23 cellular contexts compared by ENCODE assay signal in the genomic region with DNA sequence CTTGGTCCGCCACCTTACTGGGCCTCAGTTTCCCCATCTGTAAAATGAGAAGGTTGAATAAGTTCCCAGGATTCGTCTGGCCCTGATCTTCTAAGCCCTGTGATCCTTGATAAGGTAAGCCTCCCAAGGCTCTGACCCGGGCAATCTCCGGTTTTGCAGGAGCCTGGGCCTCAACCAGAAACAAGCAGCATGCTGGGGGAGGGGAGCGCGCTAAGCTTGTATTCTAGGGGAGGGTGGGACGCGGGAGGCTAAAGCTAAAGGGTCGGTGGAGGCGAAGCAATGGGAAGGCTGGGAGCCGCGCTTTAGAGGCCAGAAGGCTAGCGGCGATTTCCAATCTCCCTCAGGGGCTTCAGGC. TPM values are rescaled to one million over a fixed set of nuclear protein-coding genes. Genes with fewer than 3 reads are reported as not detected.
A peak's percentile ranks its signal among the peaks of the same experiment; 100 is the strongest.
DNase-seq lines count a peak whose midpoint lies in the region; ATAC-seq and TF ChIP-seq lines count a peak whose summit lies in the region.
"Had no signal": no experiment of that assay in that cellular context is flagged by ENCODE, and none has a peak within 500 bp of the region (broad histone marks: within the 10 kb centered on the region; RNA-seq: fewer than 3 reads in every experiment).

No MANE protein-coding gene starts in this region.

- H3K27me3 Mint-ChIP-seq in brain, result peaks cover 66% of the 10 kb centered on the region
- peaks cover 63% of the 10 kb centered on the region for H3K27me3 Mint-ChIP-seq in stimulated activated memory B cell treated with anti-CD40 and anti-IgM and Interleukin-4, amounts not matched to agents 10 μg/mL and 1 μg/mL and 100 μg/mL, for 72 hours

- H3K9ac ChIP-seq in iPS-20b (ENCODE audit: low read depth, low read length) (peak overlapping the region; percentile 10; the same call in 1 of the 2 replicates), smooth muscle cell (ENCODE audit: low read depth) (no peak overlapping the region)
- H3K9ac ChIP-seq: BLaER1 treated with 17β-estradiol and CSF1 and Interleukin-3, amounts not matched to agents 10 nM and 100 nM had no signal

- DNase-seq in NCI-H2227 (lab: John Stamatoyannopoulos, UW; ENCODE audit: unreplicated experiment) (peak; percentile 50), NCI-H2227 treated with DMSO at 0.1 percent for 48 hours (lab: John Stamatoyannopoulos, UW) (no peak), smooth muscle cell (lab: John Stamatoyannopoulos, UW; ENCODE audit: unreplicated experiment) (no peak)
- no peak for DNase-seq in activated CD4-positive, CD25-positive, alpha-beta regulatory T cell treated with anti-CD3 and anti-CD28 coated beads, Interleukin-2, amount 50 U/mL, for 72 hours
- DNase-seq in activated CD4-positive, CD25-positive, alpha-beta regulatory T cell (lab: John Stamatoyannopoulos, UW), result no peak
- DNase-seq: 8988T; activated CD4-positive, alpha-beta T cell treated with anti-CD3 and anti-CD28 coated beads for 48 hours; activated naive CD4-positive, alpha-beta T cell treated with anti-CD3 and anti-CD28 coated beads for 36 hours; body of pancreas; DMS 273 treated with DMSO at 0.1 percent for 48 hours; hippocampal formation; NCI-H226; SJCRH30; stimulated activated CD4-positive, alpha-beta T cell treated with anti-CD3 and anti-CD28 coated beads, Interleukin-4, amount 100 ng/mL, for 24 hours; T-helper 9 cell had no signal

- H3K4me2 ChIP-seq in smooth muscle cell, result peak overlapping the region; percentile 91

- ATAC-seq in stimulated activated memory B cell treated with anti-CD40 and anti-IgM and Interleukin-4, amounts not matched to agents 10 μg/mL and 1 μg/mL and 100 μg/mL, for 72 hours, result no peak
- ATAC-seq: body of pancreas; HCT116; natural killer cell treated with Interleukin-12 subunit alpha and Interleukin-12 subunit beta and Interleukin-15 and Interleukin-18, amount 100 ng/mL, for 72 hours had no signal

- H3K4me3 ChIP-seq in iPS-20b (ENCODE audit: low read length) (peak overlapping the region; percentile 82), smooth muscle cell (peak overlapping the region; percentile 55)
- H3K4me3 ChIP-seq: SJCRH30 had no signal

- no peaks in the 10 kb centered on the region for H3K36me3 ChIP-seq in iPS-20b (ENCODE audit: insufficient read depth, low read depth, low read length)
- H3K36me3 ChIP-seq in smooth muscle cell (ENCODE audit: low read depth), result no peaks in the 10 kb centered on the region
- H3K36me3 ChIP-seq: BLaER1 treated with 17β-estradiol and CSF1 and Interleukin-3, amounts not matched to agents 10 nM and 100 nM; SJCRH30; tibial artery had no signal

- H3K9me3 ChIP-seq in iPS-20b (ENCODE audit: insufficient read depth, low read depth, low read length) (no peaks in the 10 kb centered on the region), smooth muscle cell (replicated peaks; ENCODE audit: low read depth) (no peaks in the 10 kb centered on the region)
- H3K9me3 ChIP-seq: body of pancreas, SJCRH30, tibial artery had no signal

- H3K27ac ChIP-seq in iPS-20b (ENCODE audit: low read length) (no peak overlapping the region), smooth muscle cell (ENCODE audit: low read depth) (no peak overlapping the region)
- H3K27ac ChIP-seq: BLaER1 treated with 17β-estradiol and CSF1 and Interleukin-3, amounts not matched to agents 10 nM and 100 nM; body of pancreas; SJCRH30; tibial artery had no signal

- peak overlapping the region in 1 of 5 experiments; percentile 25 for H3K27ac Mint-ChIP-seq in brain
- H3K27ac Mint-ChIP-seq in stimulated activated memory B cell treated with anti-CD40 and anti-IgM and Interleukin-4, amounts not matched to agents 10 μg/mL and 1 μg/mL and 100 μg/mL, for 72 hours, result no peak overlapping the region
- H3K27ac Mint-ChIP-seq: activated naive CD4-positive, alpha-beta T cell treated with anti-CD3 and anti-CD28 coated beads for 36 hours; natural killer cell treated with Interleukin-12 subunit alpha and Interleukin-12 subunit beta and Interleukin-15 and Interleukin-18, amount 100 ng/mL, for 72 hours had no signal

- no peak overlapping the region for H2AFZ ChIP-seq in smooth muscle cell (ENCODE audit: low read depth)

- H4K20me1 ChIP-seq in smooth muscle cell (ENCODE audit: low read depth), result no peaks in the 10 kb centered on the region

- H3K4me1 ChIP-seq in iPS-20b (ENCODE audit: insufficient read depth, low read length) (no peaks in the 10 kb centered on the region), smooth muscle cell (ENCODE audit: low read depth) (no peaks in the 10 kb centered on the region)
- H3K4me1 ChIP-seq: SJCRH30 had no signal

- H3K4me1 Mint-ChIP-seq in brain, result peaks cover 10% of the 10 kb centered on the region
- H3K4me1 Mint-ChIP-seq in stimulated activated memory B cell treated with anti-CD40 and anti-IgM and Interleukin-4, amounts not matched to agents 10 μg/mL and 1 μg/mL and 100 μg/mL, for 72 hours, result peaks cover 7% of the 10 kb centered on the region

- no peaks in the 10 kb centered on the region for H3K36me3 Mint-ChIP-seq in brain
- H3K36me3 Mint-ChIP-seq in stimulated activated memory B cell treated with anti-CD40 and anti-IgM and Interleukin-4, amounts not matched to agents 10 μg/mL and 1 μg/mL and 100 μg/mL, for 72 hours, result no peaks in the 10 kb centered on the region
- H3K36me3 Mint-ChIP-seq: natural killer cell treated with Interleukin-12 subunit alpha and Interleukin-12 subunit beta and Interleukin-15 and Interleukin-18, amount 100 ng/mL, for 72 hours had no signal

- no peaks in the 10 kb centered on the region for H3K79me2 ChIP-seq in smooth muscle cell (ENCODE audit: low read depth)

- WGBS in smooth muscle cell (ENCODE audit: low lambda C conversion rate), result 9% methylated on average over 14 of the region's 14 CpGs

- no peaks in the 10 kb centered on the region for H3F3A ChIP-seq in smooth muscle cell (ENCODE audit: low read depth)

- no peaks in the 10 kb centered on the region for H3K9me3 Mint-ChIP-seq in brain
- H3K9me3 Mint-ChIP-seq in stimulated activated memory B cell treated with anti-CD40 and anti-IgM and Interleukin-4, amounts not matched to agents 10 μg/mL and 1 μg/mL and 100 μg/mL, for 72 hours, result no peaks in the 10 kb centered on the region
- H3K9me3 Mint-ChIP-seq: activated naive CD4-positive, alpha-beta T cell treated with anti-CD3 and anti-CD28 coated beads for 36 hours; natural killer cell treated with Interleukin-12 subunit alpha and Interleukin-12 subunit beta and Interleukin-15 and Interleukin-18, amount 100 ng/mL, for 72 hours had no signal

- TF ChIP-seq CTCF in brain (conservative IDR thresholded peaks at IDR 0.05) (no peak), smooth muscle cell (IDR thresholded peaks at IDR 0.05; ENCODE audit: borderline replicate concordance, insufficient read depth, poor library complexity, severe bottlenecking) (no peak)

- H3K27me3 ChIP-seq in iPS-20b (ENCODE audit: insufficient read depth, low read length) (peaks cover 73% of the 10 kb centered on the region), smooth muscle cell (ENCODE audit: low read depth) (peaks cover 82% of the 10 kb centered on the region)
- H3K27me3 ChIP-seq: SJCRH30 had no signal

- H3K4me3 Mint-ChIP-seq in brain, result peak overlapping the region; percentile 54 to 86 (median 67)
- no peak overlapping the region for H3K4me3 Mint-ChIP-seq in stimulated activated memory B cell treated with anti-CD40 and anti-IgM and Interleukin-4, amounts not matched to agents 10 μg/mL and 1 μg/mL and 100 μg/mL, for 72 hours
- H3K4me3 Mint-ChIP-seq: activated naive CD4-positive, alpha-beta T cell treated with anti-CD3 and anti-CD28 coated beads for 36 hours; natural killer cell treated with Interleukin-12 subunit alpha and Interleukin-12 subunit beta and Interleukin-15 and Interleukin-18, amount 100 ng/mL, for 72 hours had no signal

RNA-seq across cellular contexts. Expression of a gene that starts 0.8 kb away (rescaled TPM):
- polyA plus RNA-seq in brain (ENCODE audit: insufficient read depth, low read depth, low replicate concordance), result 10.8 TPM
- total RNA-seq in smooth muscle cell, result not detected in 2 replicates
- not detected in 2 replicates for polyA plus RNA-seq in smooth muscle cell
- total RNA-seq: activated naive CD4-positive, alpha-beta T cell treated with anti-CD3 and anti-CD28 coated beads for 36 hours; mammary epithelial cell; natural killer cell treated with Interleukin-12 subunit alpha and Interleukin-12 subunit beta and Interleukin-15 and Interleukin-18, amount 100 ng/mL, for 72 hours; SJCRH30 had no signal
- polyA plus RNA-seq: mammary epithelial cell had no signal

Comparison
In these comparisons a context has a peak if more than half of its experiments do, and no peak if none do; other contexts are left out.
1. RNA of a gene that starts 0.8 kb away (polyA plus RNA-seq): 10.8 TPM in brain (single experiment); not detected in smooth muscle cell; every median in the first group is over 10 times any median in the second.